Comparison of ENCODE assay signal across 1 cellular context in genomic region chr3:127678315-127678599, GRCh38.
TF ChIP-seq lines count a peak whose summit lies in the region.

No MANE protein-coding gene starts in this region.

TF ChIP-seq in GM12878, 131 proteins besides CTCF, POLR2A, EP300 and RAD21:
- TF ChIP-seq MYC (IDR thresholded peaks at IDR 0.05; ENCODE audit: insufficient read depth, insufficient read length, insufficient replicate concordance, low read length, severe bottlenecking) (no peak), MTA3 (IDR thresholded peaks at IDR 0.05; ENCODE audit: borderline replicate concordance, low read length) (no peak), ZBTB33 (IDR thresholded peaks at IDR 0.05) (0 out of 2 replicates have a peak, but pooled peaks have one; percentile 31)
